ENCODE assay signal across 13 cellular contexts in the genomic region with DNA sequence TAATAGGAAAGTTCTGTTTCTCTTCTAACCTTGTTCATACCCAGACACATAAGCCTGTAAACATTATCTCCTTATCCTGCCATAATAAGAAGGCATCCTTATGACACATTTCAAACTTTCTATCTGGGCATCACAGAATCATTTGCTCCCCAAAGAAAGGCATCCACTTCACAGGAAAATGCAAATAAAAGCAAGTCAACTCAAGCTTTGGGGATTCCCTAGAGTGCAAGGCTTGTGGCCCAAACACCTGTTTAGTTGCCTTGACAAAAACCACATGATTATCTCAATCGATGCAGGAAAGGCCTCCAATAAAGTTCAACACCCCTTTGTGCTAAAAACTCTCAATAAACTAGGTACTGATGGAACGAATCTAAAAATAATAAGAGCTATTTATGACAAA.
DNase-seq lines count a peak whose midpoint lies in the region; ATAC-seq and TF ChIP-seq lines count a peak whose summit lies in the region.
"Had no signal": no experiment of that assay in that cellular context is flagged by ENCODE, and none has a peak within 500 bp of the region (broad histone marks: within the 10 kb centered on the region; RNA-seq: fewer than 3 reads in every experiment).

No MANE protein-coding gene starts in this region.

- no peaks in the 10 kb centered on the region for H3K36me3 Mint-ChIP-seq in stimulated activated effector memory CD8-positive, alpha-beta T cell treated with anti-CD3 and anti-CD28 coated beads, Interleukin-12 subunit alpha, Interleukin-12 subunit beta, amount 100 ng/mL, for 72 hours

- H3K4me3 ChIP-seq in GM12864 (ENCODE audit: low read depth, low read length) = no peak overlapping the region
- no peak overlapping the region for H3K4me3 ChIP-seq in Peyer's patch
- H3K4me3 ChIP-seq: uterus had no signal

- H3K27ac ChIP-seq in foreskin keratinocyte = no peak overlapping the region
- H3K27ac ChIP-seq in Peyer's patch = no peak overlapping the region
- H3K27ac ChIP-seq: uterus had no signal

- no peak overlapping the region for H3K4me3 Mint-ChIP-seq in stimulated activated effector memory CD8-positive, alpha-beta T cell treated with anti-CD3 and anti-CD28 coated beads, Interleukin-12 subunit alpha, Interleukin-12 subunit beta, amount 100 ng/mL, for 72 hours
- H3K4me3 Mint-ChIP-seq: activated CD4-positive, alpha-beta T cell treated with anti-CD3 and anti-CD28 coated beads, Interleukin-2, amount 10 ng/mL, durations not matched to agents 7 days and 5 days had no signal

- no peaks in the 10 kb centered on the region for H3K4me1 Mint-ChIP-seq in stimulated activated effector memory CD8-positive, alpha-beta T cell treated with anti-CD3 and anti-CD28 coated beads, Interleukin-12 subunit alpha, Interleukin-12 subunit beta, amount 100 ng/mL, for 72 hours
- H3K4me1 Mint-ChIP-seq: activated CD4-positive, alpha-beta T cell treated with anti-CD3 and anti-CD28 coated beads, Interleukin-2, amount 10 ng/mL, durations not matched to agents 7 days and 5 days had no signal

- H3K36me3 ChIP-seq in Peyer's patch = no peaks in the 10 kb centered on the region
- H3K36me3 ChIP-seq: uterus had no signal

- H3K4me1 ChIP-seq in foreskin keratinocyte = no peaks in the 10 kb centered on the region
- H3K4me1 ChIP-seq in Peyer's patch = no peaks in the 10 kb centered on the region
- H3K4me1 ChIP-seq: uterus had no signal

- no peak for TF ChIP-seq POLR2A in Peyer's patch (IDR thresholded peaks at IDR 0.05)

- H3K27me3 ChIP-seq in foreskin keratinocyte (peaks cover 22% of the 10 kb centered on the region), Peyer's patch (no peaks in the 10 kb centered on the region)
- H3K27me3 ChIP-seq: uterus had no signal

- H3K9me3 ChIP-seq in Peyer's patch = no peaks in the 10 kb centered on the region
- H3K9me3 ChIP-seq: uterus had no signal

- peak; percentile 96 for ATAC-seq in GM19351 (IDR thresholded peaks at IDR 0.05; ENCODE audit: unreplicated experiment)
- ATAC-seq in HG02642 (IDR thresholded peaks at IDR 0.05; ENCODE audit: poor library complexity, unreplicated experiment) = peak; percentile 95
- peak; percentile 96 for ATAC-seq in HG03354 (IDR thresholded peaks at IDR 0.05; ENCODE audit: poor library complexity, severe bottlenecking, unreplicated experiment)
- ATAC-seq in foreskin keratinocyte = no peak
- no peak for ATAC-seq in stimulated activated effector memory CD8-positive, alpha-beta T cell treated with anti-CD3 and anti-CD28 coated beads, Interleukin-12 subunit alpha, Interleukin-12 subunit beta, amount 100 ng/mL, for 72 hours
- ATAC-seq: SK-N-SH treated with all-trans-retinoic acid at 6 μM for 48 hours had no signal

- H3K9me3 Mint-ChIP-seq in stimulated activated effector memory CD8-positive, alpha-beta T cell treated with anti-CD3 and anti-CD28 coated beads, Interleukin-12 subunit alpha, Interleukin-12 subunit beta, amount 100 ng/mL, for 72 hours = no peaks in the 10 kb centered on the region
- H3K9me3 Mint-ChIP-seq: activated CD4-positive, alpha-beta T cell treated with anti-CD3 and anti-CD28 coated beads, Interleukin-2, amount 10 ng/mL, durations not matched to agents 7 days and 5 days had no signal

- peak; percentile 22 for DNase-seq in GM12864 (ENCODE audit: low read depth)
- no peak for DNase-seq in foreskin keratinocyte
- DNase-seq in Peyer's patch = no peak
- no peak for DNase-seq in effector CD4-positive, alpha-beta T cell
- DNase-seq in stimulated activated effector memory CD8-positive, alpha-beta T cell treated with anti-CD3 and anti-CD28 coated beads, Interleukin-12 subunit alpha, Interleukin-12 subunit beta, amount 100 ng/mL, for 72 hours (ENCODE audit: low spot score in 2 of 2) = no peak
- DNase-seq: activated CD4-positive, alpha-beta T cell treated with anti-CD3 and anti-CD28 coated beads, Interleukin-2, amount 10 ng/mL, durations not matched to agents 7 days and 5 days; H7; NCI-H69; uterus had no signal

- TF ChIP-seq CTCF in GM12864 (IDR thresholded peaks at IDR 0.05; ENCODE audit: low read depth, low read length, missing control alignments) (no peak), foreskin keratinocyte (conservative IDR thresholded peaks at IDR 0.05) (no peak), Peyer's patch (IDR thresholded peaks at IDR 0.05) (no peak)

- no peak overlapping the region for H3K27ac Mint-ChIP-seq in stimulated activated effector memory CD8-positive, alpha-beta T cell treated with anti-CD3 and anti-CD28 coated beads, Interleukin-12 subunit alpha, Interleukin-12 subunit beta, amount 100 ng/mL, for 72 hours
- H3K27ac Mint-ChIP-seq: activated CD4-positive, alpha-beta T cell treated with anti-CD3 and anti-CD28 coated beads, Interleukin-2, amount 10 ng/mL, durations not matched to agents 7 days and 5 days had no signal

Comparison
In these comparisons a context has a peak if more than half of its experiments do, and no peak if none do; other contexts are left out.
1. ATAC-seq: peak in GM19351 (single experiment), HG02642 (single experiment) and HG03354 (single experiment); none in foreskin keratinocyte (single experiment) and stimulated activated effector memory CD8-positive, alpha-beta T cell treated with anti-CD3 and anti-CD28 coated beads, Interleukin-12 subunit alpha, Interleukin-12 subunit beta, amount 100 ng/mL, for 72 hours (single experiment).